8 cellular contexts compared by ENCODE assay signal in genomic region chr2:216113572-216113971, GRCh38. TPM values are rescaled to one million over a fixed set of nuclear protein-coding genes. Genes with fewer than 3 reads are reported as not detected.
DNase-seq lines count a peak whose midpoint lies in the region; ATAC-seq and TF ChIP-seq lines count a peak whose summit lies in the region.

No MANE protein-coding gene starts in this region.

- peak overlapping the region; percentile 43 for H3K27ac Mint-ChIP-seq in chondrocyte (ENCODE audit: unreplicated experiment)

- peaks cover 60% of the 10 kb centered on the region for H3K4me1 Mint-ChIP-seq in chondrocyte (ENCODE audit: low read depth)

- H3K36me3 Mint-ChIP-seq in chondrocyte (ENCODE audit: low read depth): peaks cover 29% of the 10 kb centered on the region

- H3K27me3 ChIP-seq in sigmoid colon: no peaks in the 10 kb centered on the region
- H3K27me3 ChIP-seq in uterus: no peaks in the 10 kb centered on the region

- H3K4me3 ChIP-seq in sigmoid colon (no peak overlapping the region), uterus (no peak overlapping the region)

- ATAC-seq in GM21360 (IDR thresholded peaks at IDR 0.05; ENCODE audit: unreplicated experiment): peak; percentile 65
- ATAC-seq in HG03432 (IDR thresholded peaks at IDR 0.05; ENCODE audit: unreplicated experiment): peak; percentile 73

- H3K36me3 ChIP-seq in sigmoid colon (peaks cover 5 to 65% (median 16%) of the 10 kb centered on the region in 4 donors), uterus (no peaks in the 10 kb centered on the region)

- in situ Hi-C loops in GM13977 (cut with MboI; ENCODE audit: low pct_unique_long_range_greater_than_20kb, low sequenced_read_pairs, unreplicated experiment): no loop called here

- H3K4me1 ChIP-seq in sigmoid colon: peaks cover 0 to 54% (median 31%) of the 10 kb centered on the region in 4 donors
- peaks cover 6 to 11% of the 10 kb centered on the region in 2 donors for H3K4me1 ChIP-seq in uterus

- H3K4me3 Mint-ChIP-seq in chondrocyte (ENCODE audit: unreplicated experiment): no peak overlapping the region

- H3K27ac ChIP-seq in sigmoid colon (no peak overlapping the region), uterus (no peak overlapping the region)

- TF ChIP-seq CTCF in GM13977 (IDR thresholded peaks at IDR 0.05; ENCODE audit: extremely low read depth, insufficient read depth, missing control alignments) (no peak), chondrocyte (IDR thresholded peaks at IDR 0.05) (no peak), sigmoid colon (IDR thresholded peaks at IDR 0.05) (no peak), uterus (IDR thresholded peaks at IDR 0.05) (no peak)

- 70 to 89% methylated on average over 3 of the region's 3 CpGs for WGBS in sigmoid colon, 2 donors

- no peak for TF ChIP-seq POLR2A in sigmoid colon (IDR thresholded peaks at IDR 0.05)
- TF ChIP-seq POLR2A in erythroblast (IDR thresholded peaks at IDR 0.05; ENCODE audit: low read length): no peak
- no peak for TF ChIP-seq POLR2A in uterus (IDR thresholded peaks at IDR 0.05)

- DNase-seq in GM13977 (ENCODE audit: low spot score): peak; percentile 41
- no peak for DNase-seq in chondrocyte (ENCODE audit: low spot score)
- DNase-seq in sigmoid colon: no peak
- DNase-seq in erythroblast (lab: John Stamatoyannopoulos, UW): no peak
- DNase-seq in uterus: no peak
- no peak for DNase-seq in NCI-H446 treated with DMSO at 0.1 percent for 48 hours (lab: John Stamatoyannopoulos, UW)

- H3K9me3 ChIP-seq in sigmoid colon: no peaks in the 10 kb centered on the region
- H3K9me3 ChIP-seq in uterus: no peaks in the 10 kb centered on the region

- intact Hi-C loops in sigmoid colon (cut with DNase I): loop anchor here (5.0 kb wide), 1 partner anchor 299 kb away; the partner anchor contains the start of gene SMARCAL1
- intact Hi-C loops in uterus (cut with DNase I; ENCODE audit: low total_unique reads): no loop called here

- no peak for TF ChIP-seq EP300 in sigmoid colon (IDR thresholded peaks at IDR 0.05)

- no peaks in the 10 kb centered on the region for H3K27me3 Mint-ChIP-seq in chondrocyte (ENCODE audit: low read depth)

- H3K9me3 Mint-ChIP-seq in chondrocyte (ENCODE audit: low read depth): no peaks in the 10 kb centered on the region

RNA-seq across cellular contexts. Expression of gene XRCC5, which starts 4.4 kb away (rescaled TPM):
- total RNA-seq in chondrocyte (154 to 236 TPM (median 158 TPM) in 3 replicates), sigmoid colon (100 to 1,000 TPM in 3 of 4 donors, 10 to 100 TPM in 1; 92.5 to 152 (median 137) TPM), uterus (100 to 1,000 TPM in 3 of 4 donors, 10 to 100 TPM in 1; 61.2 to 320 (median 168) TPM)
- polyA plus RNA-seq in sigmoid colon: 100 to 1,000 TPM in 1 of 3 donors, 10 to 100 TPM in 2; 70.3 to 111 (median 86.0) TPM

RNA-seq across cellular contexts. Expression of gene TMEM169, which starts 31.9 kb away (rescaled TPM):
- 1.3 to 2.0 TPM (median 1.5 TPM) in 3 replicates for total RNA-seq in chondrocyte
- 1 to 10 TPM in 2 of 4 donors, under 1 TPM in 1, not detected in 1; 0.82 to 1.4 (median 1.1) TPM for total RNA-seq in sigmoid colon
- polyA plus RNA-seq in sigmoid colon: under 1 TPM in 1 of 3 donors, not detected in 2; 0.80 TPM
- total RNA-seq in uterus: 1 to 10 TPM in 1 of 4 donors, under 1 TPM in 1, not detected in 2; 0.97 to 1.0 TPM

RNA-seq across cellular contexts. Expression of gene PECR, which starts 32.0 kb away (rescaled TPM):
- total RNA-seq in chondrocyte: 6.6 to 10.1 TPM (median 9.1 TPM) in 3 replicates
- 10 to 100 TPM in 2 of 4 donors, 1 to 10 TPM in 2; 5.0 to 13.9 (median 10.3) TPM for total RNA-seq in sigmoid colon
- polyA plus RNA-seq in sigmoid colon: 10 to 100 TPM; 15.6 to 25.9 (median 16.8) TPM
- 10 to 100 TPM in 3 of 4 donors, 1 to 10 TPM in 1; 1.2 to 25.4 (median 14.9) TPM for total RNA-seq in uterus
